Comparison of ENCODE assay signal across 24 cellular contexts in genomic region chr17:11383157-11383556, GRCh38.
"Had no signal": no experiment of that assay in that cellular context is flagged by ENCODE, and none has a peak within 500 bp of the region (broad histone marks: within the 10 kb centered on the region; RNA-seq: fewer than 3 reads in every experiment).

No MANE protein-coding gene starts in this region.

- H3K36me3 Mint-ChIP-seq: mesothelial cell of epicardium had no signal

- H3K9me3 ChIP-seq: esophagus muscularis mucosa, gastroesophageal sphincter, left lung, lower lobe of right lung, mucosa of descending colon had no signal

- H3K27me3 Mint-ChIP-seq: naive B cell had no signal

- H3K27ac Mint-ChIP-seq: immature natural killer cell; mesothelial cell of epicardium; naive B cell; naive thymus-derived CD8-positive, alpha-beta T cell had no signal

- H3K4me1 Mint-ChIP-seq: immature natural killer cell; mesothelial cell of epicardium; naive B cell; naive thymus-derived CD8-positive, alpha-beta T cell had no signal

- H3K9me3 Mint-ChIP-seq: mesothelial cell of epicardium had no signal

- H3K27ac ChIP-seq: coronary artery, dorsolateral prefrontal cortex, esophagus muscularis mucosa, foreskin keratinocyte, gastroesophageal sphincter, heart left ventricle, hepatocyte, left lung, lower lobe of right lung had no signal

- ATAC-seq: foreskin keratinocyte; gastroesophageal sphincter; heart left ventricle; left colon; left lung; left ventricle myocardium superior; lower lobe of right lung; mucosa of descending colon; naive thymus-derived CD8-positive, alpha-beta T cell had no signal

- H3K4me3 ChIP-seq: coronary artery, dorsolateral prefrontal cortex, esophagus muscularis mucosa, gastroesophageal sphincter, heart left ventricle, hepatocyte, left lung, lower lobe of right lung, mucosa of descending colon had no signal

- H3K4me3 Mint-ChIP-seq: immature natural killer cell; mesothelial cell of epicardium; naive B cell; naive thymus-derived CD8-positive, alpha-beta T cell had no signal

- H3K36me3 ChIP-seq: esophagus muscularis mucosa, gastroesophageal sphincter, heart left ventricle, left lung, lower lobe of right lung had no signal

- DNase-seq: dermis blood vessel endothelial cell; dorsolateral prefrontal cortex; effector CD4-positive, alpha-beta T cell; effector memory CD4-positive, alpha-beta T cell; foreskin keratinocyte; heart left ventricle; hypothalamus; immature natural killer cell; islet precursor cell; kidney; kidney glomerular epithelial cell; left colon; left lung; left ventricle myocardium superior; lower lobe of right lung; mesenchymal stem cell; mucosa of descending colon; naive B cell; naive thymus-derived CD8-positive, alpha-beta T cell had no signal
